In the genomic region with DNA sequence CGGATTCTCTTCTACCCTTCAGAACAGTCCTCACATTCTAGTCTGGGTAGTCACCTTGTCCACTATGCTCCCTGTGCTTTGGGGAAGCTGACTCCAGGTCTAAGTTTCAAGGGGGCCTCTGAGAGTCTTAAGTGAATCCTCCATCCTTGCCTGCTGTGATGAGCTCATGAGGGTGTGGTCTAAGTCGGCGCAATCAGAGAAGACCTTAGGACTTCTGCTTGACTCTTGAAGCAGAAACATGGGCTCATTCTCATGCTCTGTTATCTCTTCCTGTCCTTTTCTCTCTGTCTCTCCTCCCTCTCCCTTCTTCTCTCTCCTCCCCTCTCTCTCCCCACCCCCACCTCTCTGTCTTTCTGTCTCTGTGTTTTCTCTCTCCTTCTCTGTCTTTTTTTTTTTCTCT, we compare ENCODE assay signal across 1 cellular context.
TF ChIP-seq lines count a peak whose summit lies in the region.

No MANE protein-coding gene starts in this region.

TF ChIP-seq in WTC11, 78 proteins besides CTCF, POLR2A, EP300 and RAD21 (continued from another document):
- TF ChIP-seq PRDM15 (CRISPR knock-in tag; IDR thresholded peaks at IDR 0.05) (no peak), NFE2L1 (CRISPR knock-in tag; IDR thresholded peaks at IDR 0.05) (no peak), ZNF423 (CRISPR knock-in tag; IDR thresholded peaks at IDR 0.05) (no peak), TEAD4 (CRISPR knock-in tag; IDR thresholded peaks at IDR 0.05) (no peak), IRF2 (CRISPR knock-in tag; IDR thresholded peaks at IDR 0.05; ENCODE audit: borderline replicate concordance, low read depth) (no peak)
- TF ChIP-seq, protein P1, sequence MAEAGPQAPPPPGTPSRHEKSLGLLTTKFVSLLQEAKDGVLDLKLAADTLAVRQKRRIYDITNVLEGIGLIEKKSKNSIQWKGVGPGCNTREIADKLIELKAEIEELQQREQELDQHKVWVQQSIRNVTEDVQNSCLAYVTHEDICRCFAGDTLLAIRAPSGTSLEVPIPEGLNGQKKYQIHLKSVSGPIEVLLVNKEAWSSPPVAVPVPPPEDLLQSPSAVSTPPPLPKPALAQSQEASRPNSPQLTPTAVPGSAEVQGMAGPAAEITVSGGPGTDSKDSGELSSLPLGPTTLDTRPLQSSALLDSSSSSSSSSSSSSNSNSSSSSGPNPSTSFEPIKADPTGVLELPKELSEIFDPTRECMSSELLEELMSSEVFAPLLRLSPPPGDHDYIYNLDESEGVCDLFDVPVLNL (CRISPR knock-in tag; IDR thresholded peaks at IDR 0.05; ENCODE audit: borderline replicate concordance, low read depth) = no peak
- TF ChIP-seq, protein P2, sequence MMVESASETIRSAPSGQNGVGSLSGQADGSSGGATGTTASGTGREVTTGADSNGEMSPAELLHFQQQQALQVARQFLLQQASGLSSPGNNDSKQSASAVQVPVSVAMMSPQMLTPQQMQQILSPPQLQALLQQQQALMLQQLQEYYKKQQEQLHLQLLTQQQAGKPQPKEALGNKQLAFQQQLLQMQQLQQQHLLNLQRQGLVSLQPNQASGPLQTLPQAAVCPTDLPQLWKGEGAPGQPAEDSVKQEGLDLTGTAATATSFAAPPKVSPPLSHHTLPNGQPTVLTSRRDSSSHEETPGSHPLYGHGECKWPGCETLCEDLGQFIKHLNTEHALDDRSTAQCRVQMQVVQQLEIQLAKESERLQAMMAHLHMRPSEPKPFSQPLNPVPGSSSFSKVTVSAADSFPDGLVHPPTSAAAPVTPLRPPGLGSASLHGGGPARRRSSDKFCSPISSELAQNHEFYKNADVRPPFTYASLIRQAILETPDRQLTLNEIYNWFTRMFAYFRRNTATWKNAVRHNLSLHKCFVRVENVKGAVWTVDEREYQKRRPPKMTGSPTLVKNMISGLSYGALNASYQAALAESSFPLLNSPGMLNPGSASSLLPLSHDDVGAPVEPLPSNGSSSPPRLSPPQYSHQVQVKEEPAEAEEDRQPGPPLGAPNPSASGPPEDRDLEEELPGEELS (CRISPR knock-in tag; IDR thresholded peaks at IDR 0.05) = no peak
TF ChIP-seq in WTC11: peak in this region for 0.
